Comparison of ENCODE assay signal across 18 cellular contexts in genomic region chr2:217215877-217216276, GRCh38.
DNase-seq lines count a peak whose midpoint lies in the region; ATAC-seq, FAIRE-seq and TF ChIP-seq lines count a peak whose summit lies in the region.
"Had no signal": no experiment of that assay in that cellular context is flagged by ENCODE, and none has a peak within 500 bp of the region (broad histone marks: within the 10 kb centered on the region; RNA-seq: fewer than 3 reads in every experiment).

No MANE protein-coding gene starts in this region.

- DNase-seq in SK-N-SH (no peak), RCC 7860 (ENCODE audit: low spot score) (peak; percentile 57), epithelial cell of esophagus (ENCODE audit: low read depth) (peak; percentile 47), renal cortical epithelial cell (ENCODE audit: low read depth) (peak; percentile 6), NCI-H1694 (lab: John Stamatoyannopoulos, UW) (no peak)
- no peak for DNase-seq in stimulated activated naive CD8-positive, alpha-beta T cell treated with anti-CD3 and anti-CD28 coated beads, Interleukin-15, Interleukin-2, amounts not matched to agents 100 U/mL and 50 U/mL, for 24 hours
- DNase-seq: CD8-positive, alpha-beta T cell; H9; NCI-H2029 treated with DMSO at 0.1 percent for 48 hours; NCI-H510A; NCI-H82; PC-9; Right ventricle myocardium superior had no signal

- H3K4me2 ChIP-seq in SK-N-SH = no peak overlapping the region
- H3K4me2 ChIP-seq: BLaER1, PC-9 had no signal

- no peaks in the 10 kb centered on the region for H3K79me2 ChIP-seq in SK-N-SH (ENCODE audit: insufficient read depth)

- 0 out of 2 replicates have a peak, but pooled peaks cover 3% of the 10 kb centered on the region for H3K9me2 ChIP-seq in SK-N-SH

- no peak for TF ChIP-seq EP300 in SK-N-SH (IDR thresholded peaks at IDR 0.05; ENCODE audit: borderline replicate concordance in 1 of 2, low read depth in 1 of 2, low read length in 1 of 2)

- 0 out of 4 replicates have a peak, but pooled peaks cover 0 to 4% of the 10 kb centered on the region in 2 experiments for H3K4me1 ChIP-seq in SK-N-SH (ENCODE audit: control insufficient read depth in 1 of 2, insufficient read depth in 2 of 2, low read depth in 1 of 2, low read length in 1 of 2)

- no peaks in the 10 kb centered on the region for H3K9me3 ChIP-seq in SK-N-SH
- H3K9me3 ChIP-seq: BLaER1 had no signal

- no peak for TF ChIP-seq CTCF in SK-N-SH (IDR thresholded peaks at IDR 0.05)
- TF ChIP-seq CTCF in epithelial cell of esophagus (IDR thresholded peaks at IDR 0.05; ENCODE audit: insufficient read depth, low read depth, low read length, missing control alignments) = no peak

- no peak overlapping the region for H3K9ac ChIP-seq in SK-N-SH
- H3K9ac ChIP-seq: BLaER1 had no signal

- no peak overlapping the region for H2AFZ ChIP-seq in SK-N-SH (ENCODE audit: low read depth)
- H2AFZ ChIP-seq: PC-9 had no signal

- no peak overlapping the region for H3K4me3 ChIP-seq in SK-N-SH (ENCODE audit: low read depth in 2 of 2, low read length in 1 of 2)
- no peak overlapping the region for H3K4me3 ChIP-seq in epithelial cell of esophagus (ENCODE audit: low read length)
- H3K4me3 ChIP-seq: BLaER1, K562, PC-9 had no signal

- H4K20me1 ChIP-seq in SK-N-SH (ENCODE audit: insufficient read depth) = no peaks in the 10 kb centered on the region

- no peak for FAIRE-seq in RCC 7860 (lab: Jason Lieb, UNC)
- FAIRE-seq: K562 had no signal

- H3K27ac ChIP-seq in SK-N-SH (ENCODE audit: low read depth in 2 of 2, low read length in 1 of 2) = no peak overlapping the region
- H3K27ac ChIP-seq: 22Rv1, BLaER1, PC-9 had no signal

- ATAC-seq in SK-N-SH treated with all-trans-retinoic acid at 6 μM for 48 hours = no peak
- ATAC-seq in stimulated activated naive CD8-positive, alpha-beta T cell treated with anti-CD3 and anti-CD28 coated beads, Interleukin-15, Interleukin-2, amounts not matched to agents 100 U/mL and 50 U/mL, for 24 hours = no peak
- no peak for ATAC-seq in GM19463 (IDR thresholded peaks at IDR 0.05; ENCODE audit: unreplicated experiment)
- ATAC-seq: CD8-positive, alpha-beta T cell; K562 had no signal

- POLR2A ChIA-PET in SK-N-SH (lab: Yijun Ruan, JAX) = no interaction called here

- H3F3A ChIP-seq in SK-N-SH (replicated peaks; ENCODE audit: insufficient read depth) = no peaks in the 10 kb centered on the region

- CTCF ChIA-PET in SK-N-SH (lab: Yijun Ruan, JAX) = interaction anchor here (1.2 to 1.6 kb wide), 2 partner anchors 14 to 697 kb away, joined by 3 to 4 read pairs; no protein-coding TSS in a partner anchor

- 78% methylated on average over 6 of the region's 6 CpGs for WGBS in SK-N-SH (ENCODE audit: low lambda C conversion rate)

- H3K27me3 ChIP-seq in SK-N-SH (ENCODE audit: insufficient read depth) = no peaks in the 10 kb centered on the region

- TF ChIP-seq RAD21 in SK-N-SH (IDR thresholded peaks at IDR 0.05; ENCODE audit: low read length) = no peak

- H3K36me3 ChIP-seq in SK-N-SH (replicated peaks in 1 of 2; ENCODE audit: control insufficient read depth in 1 of 2, insufficient read depth in 2 of 2, low read length in 1 of 2) = no peaks in the 10 kb centered on the region
- H3K36me3 ChIP-seq: BLaER1 had no signal

TF ChIP-seq in SK-N-SH, 30 proteins besides CTCF, POLR2A, EP300 and RAD21:
- no peak for TF ChIP-seq YY1 (IDR thresholded peaks at IDR 0.05; ENCODE audit: low read depth)
- peak; percentile 8; the same call in 1 of the 2 replicates for TF ChIP-seq FOSL2 (IDR thresholded peaks at IDR 0.05; ENCODE audit: borderline replicate concordance, low read depth)
- 0 out of 2 replicates have a peak, but pooled peaks have one; percentile 16 for TF ChIP-seq PBX3 (IDR thresholded peaks at IDR 0.05)

TF ChIP-seq in SK-N-SH treated with all-trans-retinoic acid at 6 μM for 48 hours, 23 proteins besides CTCF, POLR2A, EP300 and RAD21 (continues in another document):
- TF ChIP-seq BACH2 (CRISPR knock-in tag; IDR thresholded peaks at IDR 0.05; ENCODE audit: borderline replicate concordance) = no peak
- TF ChIP-seq CSDC2 (CRISPR knock-in tag; IDR thresholded peaks at IDR 0.05) = no peak
- TF ChIP-seq TSHZ2 (CRISPR knock-in tag; IDR thresholded peaks at IDR 0.05) = no peak
- TF ChIP-seq ZFP30 (CRISPR knock-in tag; IDR thresholded peaks at IDR 0.05) = no peak
- no peak for TF ChIP-seq CREB5 (CRISPR knock-in tag; IDR thresholded peaks at IDR 0.05; ENCODE audit: low read depth)
- no peak for TF ChIP-seq ZC3H10 (CRISPR knock-in tag; IDR thresholded peaks at IDR 0.05)
- no peak for TF ChIP-seq ZNF565 (CRISPR knock-in tag; conservative IDR thresholded peaks at IDR 0.05; ENCODE audit: low read depth)
- no peak for TF ChIP-seq ZNF70 (CRISPR knock-in tag; IDR thresholded peaks at IDR 0.05)
- TF ChIP-seq CSRNP3 (CRISPR knock-in tag; IDR thresholded peaks at IDR 0.05) = no peak
- no peak for TF ChIP-seq ZFP3 (CRISPR knock-in tag; IDR thresholded peaks at IDR 0.05)
- TF ChIP-seq POU6F1 (CRISPR knock-in tag; IDR thresholded peaks at IDR 0.05; ENCODE audit: borderline replicate concordance, low read depth) = no peak
- TF ChIP-seq TCF4 (CRISPR knock-in tag; IDR thresholded peaks at IDR 0.05; ENCODE audit: borderline replicate concordance) = no peak
- TF ChIP-seq RARB (CRISPR knock-in tag; IDR thresholded peaks at IDR 0.05) = no peak

Comparison
In these comparisons a context has a peak if more than half of its experiments do, and no peak if none do; other contexts are left out.
1. DNase-seq: peak in RCC 7860 (single experiment), epithelial cell of esophagus (single experiment) and renal cortical epithelial cell (single experiment); none in SK-N-SH (single experiment), NCI-H1694 (single experiment) and stimulated activated naive CD8-positive, alpha-beta T cell treated with anti-CD3 and anti-CD28 coated beads, Interleukin-15, Interleukin-2, amounts not matched to agents 100 U/mL and 50 U/mL, for 24 hours (single experiment).